Comparison of ENCODE assay signal across 6 cellular contexts in genomic region chrX:63795406-63795805, GRCh38. TPM values are rescaled to one million over a fixed set of nuclear protein-coding genes. Genes with fewer than 3 reads are reported as not detected.
DNase-seq lines count a peak whose midpoint lies in the region; ATAC-seq and FAIRE-seq lines count a peak whose summit lies in the region.
"Not testable (repeated sequence)": the region's sequence is repeated elsewhere in the genome, so short reads cannot be mapped to it uniquely, and the experiment has no call there.

No MANE protein-coding gene starts in this region.

- not testable (repeated sequence) for H3K9me3 Mint-ChIP-seq in activated T-cell treated with anti-CD3 and anti-CD28 coated beads, Interleukin-2, amount 50 U/mL, for 24 hours; activated T-helper 17 cell treated with anti-CD3 and anti-CD28 coated beads, Interleukin-2, amount 50 U/mL, for 72 hours; activated naive CD8-positive, alpha-beta T cell (ENCODE audit: low read depth)

- peak overlapping the region; percentile 28 for H3K27ac Mint-ChIP-seq in activated T-cell treated with anti-CD3 and anti-CD28 coated beads, Interleukin-2, amount 50 U/mL, for 24 hours
- not testable (repeated sequence) for H3K27ac Mint-ChIP-seq in activated T-helper 17 cell treated with anti-CD3 and anti-CD28 coated beads, Interleukin-2, amount 50 U/mL, for 72 hours
- H3K27ac Mint-ChIP-seq in activated naive CD8-positive, alpha-beta T cell = peak overlapping the region; percentile 64

- ATAC-seq in activated CD4-positive, CD25-positive, alpha-beta regulatory T cell treated with anti-CD3 and anti-CD28 coated beads, Interleukin-2, amount 50 U/mL, for 24 hours = peak; percentile 63 to 75
- peak; percentile 83 for ATAC-seq in activated T-helper 17 cell treated with anti-CD3 and anti-CD28 coated beads, Interleukin-2, amount 50 U/mL, for 72 hours (replicated peaks)
- peak; percentile 63 for ATAC-seq in stimulated activated naive CD8-positive, alpha-beta T cell treated with anti-CD3 and anti-CD28 coated beads, Interleukin-15, Interleukin-2, amounts not matched to agents 100 U/mL and 50 U/mL, for 24 hours

- H3K4me1 Mint-ChIP-seq in activated T-cell treated with anti-CD3 and anti-CD28 coated beads, Interleukin-2, amount 50 U/mL, for 24 hours (ENCODE audit: low read depth) = peaks cover 14% of the 10 kb centered on the region
- not testable (repeated sequence) for H3K4me1 Mint-ChIP-seq in activated T-helper 17 cell treated with anti-CD3 and anti-CD28 coated beads, Interleukin-2, amount 50 U/mL, for 72 hours; activated naive CD8-positive, alpha-beta T cell (ENCODE audit: low read depth)

- peak; percentile 72 for FAIRE-seq in colon (lab: Jason Lieb, UNC)

- H3K4me3 Mint-ChIP-seq in activated T-cell treated with anti-CD3 and anti-CD28 coated beads, Interleukin-2, amount 50 U/mL, for 24 hours; activated T-helper 17 cell treated with anti-CD3 and anti-CD28 coated beads, Interleukin-2, amount 50 U/mL, for 72 hours; activated naive CD8-positive, alpha-beta T cell: not testable (repeated sequence)

- H3K27me3 Mint-ChIP-seq in activated T-cell treated with anti-CD3 and anti-CD28 coated beads, Interleukin-2, amount 50 U/mL, for 24 hours = peaks cover 62% of the 10 kb centered on the region
- not testable (repeated sequence) for H3K27me3 Mint-ChIP-seq in activated T-helper 17 cell treated with anti-CD3 and anti-CD28 coated beads, Interleukin-2, amount 50 U/mL, for 72 hours; activated naive CD8-positive, alpha-beta T cell

- H3K36me3 Mint-ChIP-seq in activated T-cell treated with anti-CD3 and anti-CD28 coated beads, Interleukin-2, amount 50 U/mL, for 24 hours (ENCODE audit: low read depth); activated T-helper 17 cell treated with anti-CD3 and anti-CD28 coated beads, Interleukin-2, amount 50 U/mL, for 72 hours (ENCODE audit: low read depth); activated naive CD8-positive, alpha-beta T cell: not testable (repeated sequence)

- not testable (repeated sequence) for DNase-seq in activated T-cell treated with anti-CD3 and anti-CD28 coated beads, Interleukin-2, amount 50 U/mL, for 24 hours; stimulated activated naive CD8-positive, alpha-beta T cell treated with anti-CD3 and anti-CD28 coated beads, Interleukin-15, Interleukin-2, amounts not matched to agents 100 U/mL and 50 U/mL, for 24 hours

RNA-seq across cellular contexts. Expression of gene ARHGEF9, which starts 10.4 kb away (rescaled TPM):
- 10 to 100 TPM; 16.9 to 17.9 TPM for total RNA-seq in activated T-helper 17 cell treated with anti-CD3 and anti-CD28 coated beads, Interleukin-2, amount 50 U/mL, for 72 hours
